ENCODE assay signal across 10 cellular contexts in the genomic region with DNA sequence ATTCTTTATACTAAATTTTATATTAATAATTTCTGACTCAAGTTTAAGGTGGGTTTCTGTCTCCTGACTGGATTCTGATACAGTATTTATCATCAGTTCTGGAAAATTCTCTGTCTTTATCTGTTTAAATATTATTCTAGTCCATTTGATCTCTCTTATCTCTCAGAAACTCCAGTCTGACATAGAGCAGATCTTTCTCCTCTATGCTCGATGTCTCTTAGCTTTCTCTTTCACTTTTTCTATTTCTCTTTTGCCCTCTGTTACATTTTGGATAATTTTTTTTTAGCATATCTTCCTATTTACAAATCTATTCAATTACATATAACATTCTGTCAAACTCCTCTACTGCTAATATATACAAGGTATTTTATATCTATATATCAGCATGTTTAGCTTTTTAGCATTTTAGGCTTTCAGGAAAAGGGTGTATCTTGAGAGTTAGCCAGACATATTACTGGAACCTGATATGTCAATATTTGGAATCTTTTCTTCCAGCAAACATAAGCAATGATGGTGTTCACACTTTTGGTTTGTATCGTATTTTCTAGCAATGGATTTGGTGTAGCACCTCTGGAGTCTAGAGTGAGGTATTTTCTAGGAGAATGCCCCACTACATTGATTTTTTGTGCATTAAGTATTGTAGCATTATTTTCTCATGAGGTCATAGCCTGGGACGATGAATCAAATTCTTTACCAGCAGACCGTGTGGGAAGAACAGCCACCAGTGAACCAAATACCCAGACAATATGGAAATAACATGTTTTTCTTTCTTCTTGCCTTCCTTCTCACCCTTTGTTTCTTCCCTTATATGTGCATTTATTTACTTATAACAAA. TPM values are rescaled to one million over a fixed set of nuclear protein-coding genes. Genes with fewer than 3 reads are reported as not detected.
A peak's percentile ranks its signal among the peaks of the same experiment; 100 is the strongest.
DNase-seq lines count a peak whose midpoint lies in the region; ATAC-seq, FAIRE-seq and TF ChIP-seq lines count a peak whose summit lies in the region.
"Had no signal": no experiment of that assay in that cellular context is flagged by ENCODE, and none has a peak within 500 bp of the region (broad histone marks: within the 10 kb centered on the region; RNA-seq: fewer than 3 reads in every experiment).

No MANE protein-coding gene starts in this region.

- BruUV-seq in PC-9 (replicated peaks; lab: Mats Ljungman, UMichigan), result no TSS peak

- ATAC-seq in RWPE2 (ENCODE audit: low read depth), result no peak; the same call in 2 of the 3 replicates

- DNase-seq in Caki2 (ENCODE audit: low read depth) (peak; percentile 35), RWPE2 (ENCODE audit: low spot score) (no peak), fibroblast of peridontal ligament (ENCODE audit: extremely low read depth) (peak; percentile 82), pulmonary artery endothelial cell (ENCODE audit: low read depth, low spot score) (peak; percentile 80), GM12892 (ENCODE audit: insufficient read length) (no peak), PC-9 (no peak), DMS53 (lab: John Stamatoyannopoulos, UW) (no peak)
- DNase-seq in CD8-positive, alpha-beta memory T cell, result no peak
- DNase-seq: Peyer's patch had no signal

- intact Hi-C loops in PC-9 (cut with micrococcal nuclease; ENCODE audit: unreplicated experiment), result no loop called here

- no peaks in the 10 kb centered on the region for H3F3A ChIP-seq in PC-9 (ENCODE audit: insufficient read depth, low read depth)

- no peak for FAIRE-seq in GM12892 (lab: Jason Lieb, UNC)

- no peaks in the 10 kb centered on the region for H3K9me2 ChIP-seq in PC-9 (ENCODE audit: insufficient read depth)

- H3K36me3 ChIP-seq in RWPE2 (ENCODE audit: low read depth) (no peaks in the 10 kb centered on the region), PC-9 (ENCODE audit: low read depth) (no peaks in the 10 kb centered on the region)
- no peaks in the 10 kb centered on the region for H3K36me3 ChIP-seq in CD8-positive, alpha-beta memory T cell (ENCODE audit: insufficient read depth, low read length)
- H3K36me3 ChIP-seq: Peyer's patch had no signal

- H3K27ac Mint-ChIP-seq in CD8-positive, alpha-beta memory T cell, result no peak overlapping the region

- no peak for TF ChIP-seq CTCF in RWPE2 (IDR thresholded peaks at IDR 0.05; ENCODE audit: poor library complexity, severe bottlenecking)
- TF ChIP-seq CTCF in PC-9 (conservative IDR thresholded peaks at IDR 0.05), result no peak

- no peaks in the 10 kb centered on the region for H3K79me2 ChIP-seq in PC-9 (ENCODE audit: low read depth)

- H3K9me3 ChIP-seq in RWPE2 (ENCODE audit: severe bottlenecking) (no peaks in the 10 kb centered on the region), PC-9 (ENCODE audit: insufficient read depth, low read depth) (no peaks in the 10 kb centered on the region)
- no peaks in the 10 kb centered on the region for H3K9me3 ChIP-seq in CD8-positive, alpha-beta memory T cell (ENCODE audit: low read length)
- H3K9me3 ChIP-seq: Peyer's patch had no signal

- no peak for TF ChIP-seq POLR2A in GM12892 (IDR thresholded peaks at IDR 0.05; ENCODE audit: low read depth, low read length)

- peaks cover 7 to 14% of the 10 kb centered on the region in 2 donors for H3K27me3 Mint-ChIP-seq in CD8-positive, alpha-beta memory T cell

- H3K4me2 ChIP-seq in PC-9, result no peak overlapping the region

- H2AFZ ChIP-seq in PC-9, result no peak overlapping the region

- peaks cover 0 to 2% (median 0%) of the 10 kb centered on the region in 3 donors for H3K4me1 Mint-ChIP-seq in CD8-positive, alpha-beta memory T cell

- H3K27ac ChIP-seq in RWPE2 (ENCODE audit: poor library complexity, severe bottlenecking), result peak overlapping the region; percentile 100
- no peak overlapping the region for H3K27ac ChIP-seq in CD8-positive, alpha-beta memory T cell (ENCODE audit: low read depth, low read length)
- H3K27ac ChIP-seq in PC-9, result no peak overlapping the region

- no peaks in the 10 kb centered on the region for H3K9me3 Mint-ChIP-seq in CD8-positive, alpha-beta memory T cell

- CTCF ChIA-PET in CD8-positive, alpha-beta memory T cell (lab: Charles Lee), result no interaction called here
- CTCF ChIA-PET in PC-9 (lab: Charles Lee), result no interaction called here

- in situ Hi-C loops in Caki2 (cut with HindIII; ENCODE audit: low pct_unique_long_range_greater_than_20kb, low sequenced_read_pairs), result no loop called here

- H3K36me3 Mint-ChIP-seq in CD8-positive, alpha-beta memory T cell, result no peaks in the 10 kb centered on the region

- no peaks in the 10 kb centered on the region for H3K27me3 ChIP-seq in RWPE2 (ENCODE audit: insufficient read depth, poor library complexity, severe bottlenecking)
- no peaks in the 10 kb centered on the region for H3K27me3 ChIP-seq in CD8-positive, alpha-beta memory T cell (ENCODE audit: insufficient read depth, low read length, poor library complexity, severe bottlenecking)
- peaks cover 8% of the 10 kb centered on the region; the same call in 1 of the 2 replicates for H3K27me3 ChIP-seq in PC-9 (ENCODE audit: insufficient read depth, low read depth)
- H3K27me3 ChIP-seq: Peyer's patch had no signal

- H3K4me1 ChIP-seq in RWPE2 (ENCODE audit: insufficient read depth, poor library complexity, severe bottlenecking) (peaks cover 51% of the 10 kb centered on the region), PC-9 (replicated peaks; ENCODE audit: insufficient read depth) (peaks cover 5% of the 10 kb centered on the region; the same call in 1 of the 2 replicates)
- H3K4me1 ChIP-seq in CD8-positive, alpha-beta memory T cell (ENCODE audit: insufficient read depth, low read length), result no peaks in the 10 kb centered on the region
- H3K4me1 ChIP-seq: Peyer's patch had no signal

- H3K4me3 ChIP-seq in RWPE2 (ENCODE audit: severe bottlenecking) (no peak overlapping the region), PC-9 (no peak overlapping the region)
- no peak overlapping the region for H3K4me3 ChIP-seq in CD8-positive, alpha-beta memory T cell (ENCODE audit: low read length)
- H3K4me3 ChIP-seq: lung, Peyer's patch had no signal

- H3K4me3 Mint-ChIP-seq in CD8-positive, alpha-beta memory T cell, result peak overlapping the region in 1 of 7 donors; percentile 2

- POLR2A ChIA-PET in CD8-positive, alpha-beta memory T cell (lab: Charles Lee), result no interaction called here
- POLR2A ChIA-PET in PC-9 (lab: Charles Lee; ENCODE audit: unreplicated experiment), result no interaction called here

- H4K20me1 ChIP-seq in PC-9 (ENCODE audit: insufficient read depth), result no peaks in the 10 kb centered on the region

RNA-seq across cellular contexts. Expression of a gene that starts 4.1 kb away (rescaled TPM):
- 66.9 and 89.8 TPM in 2 replicates for total RNA-seq in Caki2 (2014; rRNA removed; shearing (Covaris generic); ENCODE audit: low replicate concordance)
- total RNA-seq in pulmonary artery endothelial cell (346 and 362 TPM in 2 replicates), PC-9 (2021) (not detected in 2 replicates)
- not detected for polyA plus RNA-seq in GM12892 (2012; ENCODE audit: missing spikeins)
- not detected for total RNA-seq in CD8-positive, alpha-beta memory T cell
- polyA plus RNA-seq in CD8-positive, alpha-beta memory T cell, result not detected

Comparison
In these comparisons a context has a peak if more than half of its experiments do, and no peak if none do; other contexts are left out.
1. DNase-seq: peak in Caki2 (single experiment), fibroblast of peridontal ligament (single experiment) and pulmonary artery endothelial cell (single experiment); none in RWPE2 (single experiment), GM12892 (single experiment), CD8-positive, alpha-beta memory T cell (0 of 5), PC-9 (0 of 2) and DMS53 (single experiment).
2. RNA of a gene that starts 4.1 kb away (total RNA-seq): 346 to 362 TPM in pulmonary artery endothelial cell and 66.9 to 89.8 TPM in Caki2; not detected in PC-9 and not detected in CD8-positive, alpha-beta memory T cell; every median in the first group is over 10 times any median in the second.